1 cellular context compared by ENCODE assay signal in genomic region chr14:32370720-32371119, GRCh38.
TF ChIP-seq lines count a peak whose summit lies in the region.

No MANE protein-coding gene starts in this region.

TF ChIP-seq in K562, 482 proteins besides CTCF, POLR2A, EP300 and RAD21:
- TF ChIP-seq ATF3 (IDR thresholded peaks at IDR 0.05) (peak; percentile 58), ATF3 (CRISPR knock-in tag; conservative IDR thresholded peaks at IDR 0.05) (no peak), FOSL1 (tag; conservative IDR thresholded peaks at IDR 0.05) (peak; percentile 77)
- TF ChIP-seq, protein P1, sequence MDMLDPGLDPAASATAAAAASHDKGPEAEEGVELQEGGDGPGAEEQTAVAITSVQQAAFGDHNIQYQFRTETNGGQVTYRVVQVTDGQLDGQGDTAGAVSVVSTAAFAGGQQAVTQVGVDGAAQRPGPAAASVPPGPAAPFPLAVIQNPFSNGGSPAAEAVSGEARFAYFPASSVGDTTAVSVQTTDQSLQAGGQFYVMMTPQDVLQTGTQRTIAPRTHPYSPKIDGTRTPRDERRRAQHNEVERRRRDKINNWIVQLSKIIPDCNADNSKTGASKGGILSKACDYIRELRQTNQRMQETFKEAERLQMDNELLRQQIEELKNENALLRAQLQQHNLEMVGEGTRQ (CRISPR knock-in tag; IDR thresholded peaks at IDR 0.05): no peak
